8 cellular contexts compared by ENCODE assay signal in genomic region chr10:117175901-117176534, GRCh38. TPM values are rescaled to one million over a fixed set of nuclear protein-coding genes. Genes with fewer than 3 reads are reported as not detected.
DNase-seq lines count a peak whose midpoint lies in the region; ATAC-seq and TF ChIP-seq lines count a peak whose summit lies in the region.

No MANE protein-coding gene starts in this region.

- H3K36me3 Mint-ChIP-seq in naive thymus-derived CD8-positive, alpha-beta T cell: no peaks in the 10 kb centered on the region
- H3K36me3 Mint-ChIP-seq in stimulated activated memory B cell treated with anti-CD40 and anti-IgM and Interleukin-4, amounts not matched to agents 10 μg/mL and 1 μg/mL and 100 μg/mL, for 72 hours: no peaks in the 10 kb centered on the region

- DNase-seq in BJ (ENCODE audit: low read depth): peak; percentile 15
- DNase-seq in NOMO-1 treated with dmso at 0.1 percent for 144 hours (lab: John Stamatoyannopoulos, UW; ENCODE audit: unreplicated experiment): peak; percentile 74
- DNase-seq in activated T-cell treated with anti-CD3 and anti-CD28 coated beads for 24 hours (ENCODE audit: low read depth): peak; percentile 64
- DNase-seq in esophagus muscularis mucosa (ENCODE audit: extremely low spot score): no peak
- DNase-seq in naive thymus-derived CD8-positive, alpha-beta T cell: peak; percentile 43 to 82 (median 67)

- H3K4me1 Mint-ChIP-seq in naive thymus-derived CD8-positive, alpha-beta T cell: peaks cover 3 to 16% (median 15%) of the 10 kb centered on the region in 4 donors
- H3K4me1 Mint-ChIP-seq in stimulated activated memory B cell treated with anti-CD40 and anti-IgM and Interleukin-4, amounts not matched to agents 10 μg/mL and 1 μg/mL and 100 μg/mL, for 72 hours: peaks cover 16% of the 10 kb centered on the region

- peak overlapping the region in 6 of 10 donors; percentile 20 to 89 (median 77) for H3K27ac Mint-ChIP-seq in naive thymus-derived CD8-positive, alpha-beta T cell
- H3K27ac Mint-ChIP-seq in stimulated activated memory B cell treated with anti-CD40 and anti-IgM and Interleukin-4, amounts not matched to agents 10 μg/mL and 1 μg/mL and 100 μg/mL, for 72 hours: no peak overlapping the region

- peaks cover 8 to 17% (median 14%) of the 10 kb centered on the region in 4 donors for H3K4me1 ChIP-seq in esophagus muscularis mucosa

- 24% methylated on average over 12 of the region's 12 CpGs for WGBS in esophagus muscularis mucosa

- H3K4me3 ChIP-seq in BJ (ENCODE audit: low read depth, low read length) (no peak overlapping the region), esophagus muscularis mucosa (peak overlapping the region; percentile 43 to 59 (median 48))

- no peaks in the 10 kb centered on the region for H3K9me3 ChIP-seq in esophagus muscularis mucosa

- TF ChIP-seq EP300 in esophagus muscularis mucosa (IDR thresholded peaks at IDR 0.05): no peak

- peak overlapping the region; percentile 87 to 95 (median 92) for H3K4me3 Mint-ChIP-seq in naive thymus-derived CD8-positive, alpha-beta T cell
- peak overlapping the region; percentile 78 for H3K4me3 Mint-ChIP-seq in stimulated activated memory B cell treated with anti-CD40 and anti-IgM and Interleukin-4, amounts not matched to agents 10 μg/mL and 1 μg/mL and 100 μg/mL, for 72 hours

- H3K9me3 Mint-ChIP-seq in naive thymus-derived CD8-positive, alpha-beta T cell: no peaks in the 10 kb centered on the region
- no peaks in the 10 kb centered on the region for H3K9me3 Mint-ChIP-seq in stimulated activated memory B cell treated with anti-CD40 and anti-IgM and Interleukin-4, amounts not matched to agents 10 μg/mL and 1 μg/mL and 100 μg/mL, for 72 hours

- TF ChIP-seq CTCF in BJ (IDR thresholded peaks at IDR 0.05; ENCODE audit: insufficient read depth, low read depth, low read length): peak; percentile 85
- TF ChIP-seq CTCF in esophagus muscularis mucosa (IDR thresholded peaks at IDR 0.05): peak; percentile 64 to 71 (median 67)

- intact Hi-C loops in esophagus muscularis mucosa (cut with DNase I): loop anchor here (2.0 to 10.0 kb wide), 2 partner anchors 379 to 491 kb away; no protein-coding TSS in a partner anchor

- CTCF ChIA-PET in BJ (lab: Yijun Ruan, JAX): interaction anchor here (0.5 to 26.5 kb wide), 24 partner anchors 8 to 526 kb away, joined by 3 to 736 read pairs (median 4); partner anchors contain the start of gene KCNK18

- TF ChIP-seq POLR2A in esophagus muscularis mucosa (IDR thresholded peaks at IDR 0.05; ENCODE audit: low read depth): no peak

- H3K36me3 ChIP-seq in BJ (ENCODE audit: control insufficient read depth, insufficient read depth, low read length) (no peaks in the 10 kb centered on the region), esophagus muscularis mucosa (no peaks in the 10 kb centered on the region)

- peaks cover 13 to 33% (median 26%) of the 10 kb centered on the region in 5 donors for H3K27me3 Mint-ChIP-seq in naive thymus-derived CD8-positive, alpha-beta T cell
- H3K27me3 Mint-ChIP-seq in stimulated activated memory B cell treated with anti-CD40 and anti-IgM and Interleukin-4, amounts not matched to agents 10 μg/mL and 1 μg/mL and 100 μg/mL, for 72 hours: peaks cover 29% of the 10 kb centered on the region

- ATAC-seq in GM19023 (IDR thresholded peaks at IDR 0.05; ENCODE audit: unreplicated experiment) (peak; percentile 39), HG03378 (IDR thresholded peaks at IDR 0.05; ENCODE audit: unreplicated experiment) (peak; percentile 52)
- ATAC-seq in naive thymus-derived CD8-positive, alpha-beta T cell: peak; percentile 44 to 48
- ATAC-seq in stimulated activated memory B cell treated with anti-CD40 and anti-IgM and Interleukin-4, amounts not matched to agents 10 μg/mL and 1 μg/mL and 100 μg/mL, for 72 hours: peak; percentile 56

- H3K27me3 ChIP-seq in BJ (ENCODE audit: control insufficient read depth, insufficient read depth, low read length): peaks cover 3% of the 10 kb centered on the region; the same call in 1 of the 2 replicates
- H3K27me3 ChIP-seq in esophagus muscularis mucosa: peaks cover 0 to 95% (median 14%) of the 10 kb centered on the region in 4 donors

- POLR2A ChIA-PET in BJ (lab: Charles Lee): no interaction called here
- POLR2A ChIA-PET in naive thymus-derived CD8-positive, alpha-beta T cell (lab: Charles Lee): interaction anchor here (0.6 kb wide), 1 partner anchor 190 kb away, joined by 3 read pairs; no protein-coding TSS in a partner anchor

- no peak overlapping the region for H3K27ac ChIP-seq in esophagus muscularis mucosa (replicated peaks in 1 of 4)

RNA-seq across cellular contexts. Expression of gene KCNK18, which starts 21.3 kb away (rescaled TPM):
- polyA plus RNA-seq in BJ (2011; rRNA removed): not detected in 2 replicates
- polyA minus RNA-seq in BJ (2011; rRNA and poly(A)+ RNA removed): not detected in 2 replicates
- total RNA-seq in esophagus muscularis mucosa: not detected
- total RNA-seq in naive thymus-derived CD8-positive, alpha-beta T cell: not detected
- not detected for polyA plus RNA-seq in naive thymus-derived CD8-positive, alpha-beta T cell

RNA-seq across cellular contexts. Expression of gene VAX1, which starts 37.9 kb away (rescaled TPM):
- 0.22 and 0.23 TPM in 2 replicates for polyA plus RNA-seq in BJ (2011; rRNA removed)
- 0.19 TPM in 1 of 2 replicates, not detected in the other for polyA minus RNA-seq in BJ (2011; rRNA and poly(A)+ RNA removed)
- total RNA-seq in esophagus muscularis mucosa: not detected
- total RNA-seq in naive thymus-derived CD8-positive, alpha-beta T cell: not detected
- not detected for polyA plus RNA-seq in naive thymus-derived CD8-positive, alpha-beta T cell
